1 cellular context compared by ENCODE assay signal in the genomic region with DNA sequence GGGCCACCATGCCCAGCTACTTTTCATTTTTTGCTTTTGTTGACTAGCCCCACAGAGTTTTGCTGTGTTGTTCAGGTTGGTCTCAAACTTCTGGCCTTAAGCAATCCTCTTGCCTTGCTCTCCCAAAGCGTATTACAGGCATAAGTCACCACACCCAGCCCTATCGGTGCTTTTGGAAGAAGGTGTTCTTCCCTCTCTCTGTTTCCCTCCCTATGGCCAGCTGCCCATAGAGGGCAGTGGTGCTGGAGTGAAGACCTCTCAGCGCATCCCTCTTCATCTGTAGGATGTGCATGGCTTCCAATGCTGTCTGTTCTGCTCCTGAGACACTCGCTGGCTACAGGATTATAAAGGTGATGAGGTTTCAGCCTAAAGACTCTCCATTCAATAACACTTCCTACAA.
TF ChIP-seq lines count a peak whose summit lies in the region.

No MANE protein-coding gene starts in this region.

TF ChIP-seq in GM23338, 12 proteins besides CTCF, POLR2A, EP300 and RAD21 (continued from another document):
- no peak for TF ChIP-seq ZNF462 (CRISPR knock-in tag; IDR thresholded peaks at IDR 0.05)
- no peak for TF ChIP-seq CREB1 (CRISPR knock-in tag; IDR thresholded peaks at IDR 0.05; ENCODE audit: low read depth)
- no peak for TF ChIP-seq ZNF331 (CRISPR knock-in tag; IDR thresholded peaks at IDR 0.05; ENCODE audit: low read depth)
- TF ChIP-seq STAT1 (IDR thresholded peaks at IDR 0.05; ENCODE audit: unreplicated experiment): no peak
- TF ChIP-seq JUNB (IDR thresholded peaks at IDR 0.05; ENCODE audit: unreplicated experiment): no peak
- TF ChIP-seq EZH2phosphoT487 (IDR thresholded peaks at IDR 0.05; ENCODE audit: unreplicated experiment): no peak
- no peak for TF ChIP-seq ZNF114 (CRISPR knock-in tag; IDR thresholded peaks at IDR 0.05)
- TF ChIP-seq POLR2AphosphoS5 (IDR thresholded peaks at IDR 0.05; ENCODE audit: low read depth): no peak
- TF ChIP-seq EZH2 (IDR thresholded peaks at IDR 0.05; ENCODE audit: low read depth, unreplicated experiment): no peak
- TF ChIP-seq, protein P1, sequence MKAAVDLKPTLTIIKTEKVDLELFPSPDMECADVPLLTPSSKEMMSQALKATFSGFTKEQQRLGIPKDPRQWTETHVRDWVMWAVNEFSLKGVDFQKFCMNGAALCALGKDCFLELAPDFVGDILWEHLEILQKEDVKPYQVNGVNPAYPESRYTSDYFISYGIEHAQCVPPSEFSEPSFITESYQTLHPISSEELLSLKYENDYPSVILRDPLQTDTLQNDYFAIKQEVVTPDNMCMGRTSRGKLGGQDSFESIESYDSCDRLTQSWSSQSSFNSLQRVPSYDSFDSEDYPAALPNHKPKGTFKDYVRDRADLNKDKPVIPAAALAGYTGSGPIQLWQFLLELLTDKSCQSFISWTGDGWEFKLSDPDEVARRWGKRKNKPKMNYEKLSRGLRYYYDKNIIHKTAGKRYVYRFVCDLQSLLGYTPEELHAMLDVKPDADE (IDR thresholded peaks at IDR 0.05): no peak
- no peak for TF ChIP-seq REST (IDR thresholded peaks at IDR 0.05; ENCODE audit: unreplicated experiment)
TF ChIP-seq in GM23338: peak in this region for 0.
